In the genomic region with DNA sequence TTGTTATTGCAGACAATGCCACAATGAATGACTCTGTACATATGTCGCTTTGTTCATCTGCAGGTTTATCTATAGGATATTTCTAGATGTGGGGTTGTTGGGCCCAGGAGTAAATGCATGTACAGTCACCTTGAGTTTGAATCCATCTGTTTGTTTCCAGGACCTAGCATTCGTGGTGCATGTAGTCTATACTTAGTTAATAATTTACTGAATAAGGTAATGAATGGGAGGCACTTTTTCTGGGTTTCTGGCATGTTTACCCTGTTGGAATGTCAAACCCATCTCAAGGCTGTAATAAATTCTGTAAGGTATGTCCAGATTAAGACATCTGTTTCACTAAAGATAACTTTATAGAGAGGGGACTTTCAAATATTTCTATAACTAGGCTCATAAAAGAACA, we compare ENCODE assay signal across 1 cellular context.
TF ChIP-seq lines count a peak whose summit lies in the region.

No MANE protein-coding gene starts in this region.

TF ChIP-seq in A549, 52 proteins besides CTCF, POLR2A, EP300 and RAD21 (continued from another document):
- TF ChIP-seq, protein P1, sequence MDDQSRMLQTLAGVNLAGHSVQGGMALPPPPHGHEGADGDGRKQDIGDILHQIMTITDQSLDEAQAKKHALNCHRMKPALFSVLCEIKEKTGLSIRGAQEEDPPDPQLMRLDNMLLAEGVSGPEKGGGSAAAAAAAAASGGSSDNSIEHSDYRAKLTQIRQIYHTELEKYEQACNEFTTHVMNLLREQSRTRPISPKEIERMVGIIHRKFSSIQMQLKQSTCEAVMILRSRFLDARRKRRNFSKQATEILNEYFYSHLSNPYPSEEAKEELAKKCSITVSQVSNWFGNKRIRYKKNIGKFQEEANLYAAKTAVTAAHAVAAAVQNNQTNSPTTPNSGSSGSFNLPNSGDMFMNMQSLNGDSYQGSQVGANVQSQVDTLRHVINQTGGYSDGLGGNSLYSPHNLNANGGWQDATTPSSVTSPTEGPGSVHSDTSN (IDR thresholded peaks at IDR 0.05): no peak
- no peak for TF ChIP-seq HDAC2 (IDR thresholded peaks at IDR 0.05)
- no peak for TF ChIP-seq HOXB5 (CRISPR knock-in tag; IDR thresholded peaks at IDR 0.05)
- TF ChIP-seq, protein P2, sequence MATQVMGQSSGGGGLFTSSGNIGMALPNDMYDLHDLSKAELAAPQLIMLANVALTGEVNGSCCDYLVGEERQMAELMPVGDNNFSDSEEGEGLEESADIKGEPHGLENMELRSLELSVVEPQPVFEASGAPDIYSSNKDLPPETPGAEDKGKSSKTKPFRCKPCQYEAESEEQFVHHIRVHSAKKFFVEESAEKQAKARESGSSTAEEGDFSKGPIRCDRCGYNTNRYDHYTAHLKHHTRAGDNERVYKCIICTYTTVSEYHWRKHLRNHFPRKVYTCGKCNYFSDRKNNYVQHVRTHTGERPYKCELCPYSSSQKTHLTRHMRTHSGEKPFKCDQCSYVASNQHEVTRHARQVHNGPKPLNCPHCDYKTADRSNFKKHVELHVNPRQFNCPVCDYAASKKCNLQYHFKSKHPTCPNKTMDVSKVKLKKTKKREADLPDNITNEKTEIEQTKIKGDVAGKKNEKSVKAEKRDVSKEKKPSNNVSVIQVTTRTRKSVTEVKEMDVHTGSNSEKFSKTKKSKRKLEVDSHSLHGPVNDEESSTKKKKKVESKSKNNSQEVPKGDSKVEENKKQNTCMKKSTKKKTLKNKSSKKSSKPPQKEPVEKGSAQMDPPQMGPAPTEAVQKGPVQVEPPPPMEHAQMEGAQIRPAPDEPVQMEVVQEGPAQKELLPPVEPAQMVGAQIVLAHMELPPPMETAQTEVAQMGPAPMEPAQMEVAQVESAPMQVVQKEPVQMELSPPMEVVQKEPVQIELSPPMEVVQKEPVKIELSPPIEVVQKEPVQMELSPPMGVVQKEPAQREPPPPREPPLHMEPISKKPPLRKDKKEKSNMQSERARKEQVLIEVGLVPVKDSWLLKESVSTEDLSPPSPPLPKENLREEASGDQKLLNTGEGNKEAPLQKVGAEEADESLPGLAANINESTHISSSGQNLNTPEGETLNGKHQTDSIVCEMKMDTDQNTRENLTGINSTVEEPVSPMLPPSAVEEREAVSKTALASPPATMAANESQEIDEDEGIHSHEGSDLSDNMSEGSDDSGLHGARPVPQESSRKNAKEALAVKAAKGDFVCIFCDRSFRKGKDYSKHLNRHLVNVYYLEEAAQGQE (IDR thresholded peaks at IDR 0.05): no peak
- no peak for TF ChIP-seq ZNF302 (CRISPR knock-in tag; IDR thresholded peaks at IDR 0.05)
- no peak for TF ChIP-seq FOSL2 (IDR thresholded peaks at IDR 0.05)
- TF ChIP-seq FOSL2 (CRISPR knock-in tag; IDR thresholded peaks at IDR 0.05): no peak
- TF ChIP-seq, protein P3, sequence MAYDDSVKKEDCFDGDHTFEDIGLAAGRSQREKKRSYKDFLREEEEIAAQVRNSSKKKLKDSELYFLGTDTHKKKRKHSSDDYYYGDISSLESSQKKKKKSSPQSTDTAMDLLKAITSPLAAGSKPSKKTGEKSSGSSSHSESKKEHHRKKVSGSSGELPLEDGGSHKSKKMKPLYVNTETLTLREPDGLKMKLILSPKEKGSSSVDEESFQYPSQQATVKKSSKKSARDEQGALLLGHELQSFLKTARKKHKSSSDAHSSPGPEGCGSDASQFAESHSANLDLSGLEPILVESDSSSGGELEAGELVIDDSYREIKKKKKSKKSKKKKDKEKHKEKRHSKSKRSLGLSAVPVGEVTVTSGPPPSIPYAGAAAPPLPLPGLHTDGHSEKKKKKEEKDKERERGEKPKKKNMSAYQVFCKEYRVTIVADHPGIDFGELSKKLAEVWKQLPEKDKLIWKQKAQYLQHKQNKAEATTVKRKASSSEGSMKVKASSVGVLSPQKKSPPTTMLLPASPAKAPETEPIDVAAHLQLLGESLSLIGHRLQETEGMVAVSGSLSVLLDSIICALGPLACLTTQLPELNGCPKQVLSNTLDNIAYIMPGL (CRISPR knock-in tag; IDR thresholded peaks at IDR 0.05; ENCODE audit: borderline replicate concordance): no peak
- TF ChIP-seq RNF2 (IDR thresholded peaks at IDR 0.05; ENCODE audit: borderline replicate concordance, low read depth): no peak
